In the genomic region with DNA sequence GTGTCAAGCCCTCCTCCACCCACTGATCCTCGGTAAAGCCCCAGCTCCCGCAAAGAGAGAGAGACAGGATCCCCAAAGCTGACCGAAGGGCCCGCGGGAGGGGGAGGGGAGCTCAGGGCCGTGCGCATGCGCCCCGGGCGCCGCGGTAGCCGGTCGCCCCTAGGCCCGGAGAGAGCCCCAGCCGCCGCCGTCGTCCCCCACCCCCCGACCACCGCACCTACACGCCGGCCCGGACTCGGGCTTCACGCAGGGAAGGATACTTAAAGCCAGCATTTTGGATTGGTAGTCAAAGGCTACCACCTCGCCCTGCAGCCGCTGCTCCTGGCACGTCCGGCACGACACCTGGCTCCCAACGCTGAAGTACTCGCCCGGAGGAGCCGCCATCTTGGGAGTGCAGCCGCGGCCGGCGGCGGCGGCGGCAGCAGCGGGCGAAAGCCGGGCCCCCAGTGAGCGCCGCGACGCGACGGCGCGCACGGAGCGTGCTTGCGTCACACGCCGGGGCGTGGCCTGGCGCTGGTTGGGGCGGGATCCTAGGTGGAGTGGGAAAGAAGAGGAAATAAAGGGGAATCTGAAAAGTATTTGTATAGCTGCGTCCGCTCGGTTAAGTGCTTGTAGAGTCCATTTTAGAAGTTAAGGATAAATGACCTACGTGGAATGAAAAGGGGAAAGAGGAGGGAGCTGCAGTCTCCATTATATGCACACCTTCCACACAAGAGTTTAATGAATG, we compare ENCODE assay signal across 8 cellular contexts. TPM values are rescaled to one million over a fixed set of nuclear protein-coding genes. Genes with fewer than 3 reads are reported as not detected.
A peak's percentile ranks its signal among the peaks of the same experiment; 100 is the strongest.
DNase-seq lines count a peak whose midpoint lies in the region; ATAC-seq, FAIRE-seq and TF ChIP-seq lines count a peak whose summit lies in the region.

Gene LSM12, minus strand, starts transcription at position 468 of the 727 bp plus-strand sequence. Its CDS starts 84 bp downstream, at position 384.

- TF ChIP-seq POLR2A in esophagus muscularis mucosa (IDR thresholded peaks at IDR 0.05; ENCODE audit: low read depth), result peak; percentile 28

- peak; percentile 40 for ATAC-seq in GM21717 (IDR thresholded peaks at IDR 0.05; ENCODE audit: unreplicated experiment)

- WGBS in esophagus muscularis mucosa, result under 1% methylated on average over 40 of the region's 65 CpGs

- FAIRE-seq in D721Med (lab: Jason Lieb, UNC) (no peak), RCC 7860 (lab: Jason Lieb, UNC) (no peak)

- H3K4me3 ChIP-seq in KMS-11 (IDR thresholded peaks at IDR 0.05; ENCODE audit: insufficient read depth, low read depth, low read length), result peak within 1 kb of the TSS; percentile 51
- peak within 1 kb of the TSS; percentile 80 to 84 (median 81) for H3K4me3 ChIP-seq in esophagus muscularis mucosa
- peak within 1 kb of the TSS; percentile 77 to 90 for H3K4me3 ChIP-seq in muscle layer of duodenum (ENCODE audit: low read depth in 1 of 2, low read length in 2 of 2)

- H2AFZ ChIP-seq in KMS-11 (ENCODE audit: low read depth), result peak within 1 kb of the TSS; percentile 51; the same call in 1 of the 2 replicates

- H3K4me2 ChIP-seq in KMS-11, result peak within 1 kb of the TSS; percentile 93

- H3K27me3 ChIP-seq in KMS-11 (ENCODE audit: insufficient read depth, low read depth) (no peaks in the 10 kb centered on the region), esophagus muscularis mucosa (no peaks in the 10 kb centered on the region), muscle layer of duodenum (ENCODE audit: low read depth, low read length) (no peaks in the 10 kb centered on the region)

- TF ChIP-seq EP300 in esophagus muscularis mucosa (IDR thresholded peaks at IDR 0.05), result no peak

- DNase-seq in D721Med (ENCODE audit: insufficient read length, low spot score) (peak; percentile 88), RCC 7860 (ENCODE audit: low spot score) (peak; percentile 74), esophagus muscularis mucosa (ENCODE audit: extremely low spot score) (peak; percentile 96)
- DNase-seq in activated T-cell treated with anti-CD3 and anti-CD28 coated beads, Interleukin-2, amount 50 U/mL, for 48 hours, result peak; percentile 96 to 97
- peak; percentile 83 for DNase-seq in stimulated activated CD8-positive, alpha-beta memory T cell treated with anti-CD3 and anti-CD28 coated beads, Interleukin-7, amount 100 ng/mL, for 1 hour (ENCODE audit: low read depth in 2 of 2)

- peaks cover 6% of the 10 kb centered on the region; the same call in 1 of the 2 replicates for H4K20me1 ChIP-seq in KMS-11 (ENCODE audit: insufficient read depth)

- peak within 1 kb of the TSS; percentile 94 for H3K27ac ChIP-seq in KMS-11
- peak within 1 kb of the TSS; percentile 95 to 98 (median 96) for H3K27ac ChIP-seq in esophagus muscularis mucosa (replicated peaks in 1 of 4)
- H3K27ac ChIP-seq in muscle layer of duodenum (ENCODE audit: low read length), result peak within 1 kb of the TSS; percentile 78

- H3K4me1 ChIP-seq in KMS-11 (ENCODE audit: low read depth, poor library complexity, severe bottlenecking) (peaks cover 41% of the 10 kb centered on the region), esophagus muscularis mucosa (peaks cover 40 to 57% (median 53%) of the 10 kb centered on the region in 4 donors), muscle layer of duodenum (ENCODE audit: control insufficient read depth in 1 of 2, insufficient read depth in 2 of 2, low read length in 2 of 2) (peaks cover 5 to 18% of the 10 kb centered on the region in 2 donors)

- intact Hi-C loops in esophagus muscularis mucosa (cut with DNase I), result no loop called here

- H3K9ac ChIP-seq in KMS-11, result peak within 1 kb of the TSS; percentile 92

- TF ChIP-seq CTCF in D721Med (IDR thresholded peaks at IDR 0.05; ENCODE audit: insufficient read depth, missing control alignments) (no peak), KMS-11 (conservative IDR thresholded peaks at IDR 0.05; ENCODE audit: low read depth, low read length) (no peak), esophagus muscularis mucosa (IDR thresholded peaks at IDR 0.05) (no peak)

- H3K9me3 ChIP-seq in esophagus muscularis mucosa (no peaks in the 10 kb centered on the region), muscle layer of duodenum (ENCODE audit: control insufficient read depth in 1 of 2, low read length in 2 of 2) (no peaks in the 10 kb centered on the region)

- H3K36me3 ChIP-seq in KMS-11 (ENCODE audit: insufficient read depth) (peaks cover 13% of the 10 kb centered on the region; the same call in 1 of the 2 replicates), esophagus muscularis mucosa (peaks cover 17 to 29% (median 23%) of the 10 kb centered on the region in 4 donors), muscle layer of duodenum (ENCODE audit: control insufficient read depth in 1 of 2, insufficient read depth in 2 of 2, low read length in 2 of 2) (peaks cover 15 to 20% of the 10 kb centered on the region in 2 donors)

- peaks cover 51% of the 10 kb centered on the region for H3K79me2 ChIP-seq in KMS-11 (ENCODE audit: insufficient read depth, low read depth)

RNA-seq across cellular contexts. Expression of gene LSM12, which starts in this region (rescaled TPM):
- 10 to 100 TPM; 37.8 to 59.2 (median 46.0) TPM for total RNA-seq in esophagus muscularis mucosa

Comparison
In these comparisons a context has a peak if more than half of its experiments do, and no peak if none do; other contexts are left out.
1. Peak in every context shown above with its lines: DNase-seq, ATAC-seq, H3K4me3 ChIP-seq and H3K27ac ChIP-seq.